Comparison of ENCODE assay signal across 23 cellular contexts in the genomic region with DNA sequence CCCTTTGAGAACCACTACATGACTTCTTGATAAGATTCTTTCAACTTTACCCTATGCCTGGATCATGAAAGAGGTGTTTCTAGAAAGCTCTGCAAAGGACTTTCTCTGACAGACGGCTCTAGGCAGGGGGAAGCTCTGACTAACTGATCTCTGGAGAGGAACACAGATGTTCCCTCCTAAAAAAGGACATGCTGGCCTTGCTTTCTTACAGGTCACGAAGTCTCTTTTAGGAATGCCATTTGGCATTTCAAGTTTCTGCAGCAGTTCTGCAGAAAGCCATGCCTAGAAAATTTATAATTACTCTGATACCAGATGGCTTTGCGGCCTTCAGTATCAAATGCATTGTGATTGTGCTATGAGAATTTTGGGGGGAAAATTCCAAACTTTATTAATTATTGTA.
DNase-seq lines count a peak whose midpoint lies in the region; FAIRE-seq and TF ChIP-seq lines count a peak whose summit lies in the region.
"Had no signal": no experiment of that assay in that cellular context is flagged by ENCODE, and none has a peak within 500 bp of the region (broad histone marks: within the 10 kb centered on the region; RNA-seq: fewer than 3 reads in every experiment).

No MANE protein-coding gene starts in this region.

- H3K27me3 ChIP-seq in ascending aorta (no peaks in the 10 kb centered on the region), esophagus muscularis mucosa (no peaks in the 10 kb centered on the region), prostate gland (replicated peaks; ENCODE audit: insufficient read depth) (no peaks in the 10 kb centered on the region), testis (no peaks in the 10 kb centered on the region), small intestine (ENCODE audit: control insufficient read depth in 2 of 2, insufficient read depth in 2 of 2, low read length in 2 of 2) (no peaks in the 10 kb centered on the region)
- H3K27me3 ChIP-seq: SJCRH30 had no signal

- FAIRE-seq in small intestine (lab: Jason Lieb, UNC) (no peak), HTR-8/SVneo (lab: Jason Lieb, UNC) (no peak)
- FAIRE-seq: GM12891 had no signal

- peaks cover 21 to 58% of the 10 kb centered on the region in 2 donors for H3K4me1 ChIP-seq in ascending aorta
- peaks cover 46 to 78% (median 70%) of the 10 kb centered on the region in 4 donors for H3K4me1 ChIP-seq in esophagus muscularis mucosa
- H3K4me1 ChIP-seq in prostate gland (replicated peaks): peaks cover 2% of the 10 kb centered on the region
- H3K4me1 ChIP-seq in testis: peaks cover 24% of the 10 kb centered on the region
- H3K4me1 ChIP-seq in small intestine (ENCODE audit: control insufficient read depth in 2 of 2, insufficient read depth in 1 of 2, low read depth in 1 of 2, low read length in 1 of 2): no peaks in the 10 kb centered on the region
- H3K4me1 ChIP-seq: Caco-2, HAP-1, SJCRH30 had no signal

- H3K27ac ChIP-seq in ascending aorta (peak overlapping the region; percentile 58 to 68), esophagus muscularis mucosa (replicated peaks in 1 of 4) (peak overlapping the region; percentile 68 to 78 (median 72)), prostate gland (peak overlapping the region; percentile 13 to 45), testis (peak overlapping the region; percentile 32 to 61), small intestine (ENCODE audit: low read depth in 1 of 2, low read length in 1 of 2) (no peak overlapping the region)
- H3K27ac ChIP-seq: SJCRH30 had no signal

- H3K4me3 ChIP-seq in ascending aorta (no peak overlapping the region), esophagus muscularis mucosa (no peak overlapping the region), prostate gland (no peak overlapping the region), testis (no peak overlapping the region), small intestine (ENCODE audit: low read depth in 1 of 2, low read length in 2 of 2) (no peak overlapping the region)
- H3K4me3 ChIP-seq: HAP-1, SJCRH30 had no signal

- WGBS in esophagus muscularis mucosa: 49% methylated on average over 3 of the region's 3 CpGs
- 69% methylated on average over 3 of the region's 3 CpGs for WGBS in prostate gland
- 45 to 55% methylated on average over 3 of the region's 3 CpGs for WGBS in testis, 2 donors
- 68 to 93% (median 84%) methylated on average over 3 of the region's 3 CpGs for WGBS in small intestine, 3 donors

- no peak for TF ChIP-seq EP300 in esophagus muscularis mucosa (IDR thresholded peaks at IDR 0.05)

- DNase-seq in ascending aorta (ENCODE audit: low spot score in 2 of 2) (no peak), esophagus muscularis mucosa (ENCODE audit: extremely low spot score) (no peak), prostate gland (ENCODE audit: low spot score) (no peak), testis (peak; percentile 26), T-helper 2 cell (no peak), globus pallidus (ENCODE audit: low spot score) (no peak), small intestine (no peak), HTR-8/SVneo (ENCODE audit: insufficient read length, low spot score) (no peak)
- DNase-seq: C1 segment of cervical spinal cord; Caco-2; CD8-positive, alpha-beta T cell; DMS79 treated with DMSO at 0.1 percent for 48 hours; GF-D8; GOT3; HFFc6; KBM-7; NCI-H2029 treated with DMSO at 0.1 percent for 48 hours; NCI-H524; NCI-H748 treated with DMSO at 0.1 percent for 48 hours; PC-3; SJCRH30 had no signal

- TF ChIP-seq POLR2A in esophagus muscularis mucosa (IDR thresholded peaks at IDR 0.05; ENCODE audit: low read depth) (no peak), prostate gland (IDR thresholded peaks at IDR 0.05) (no peak), testis (IDR thresholded peaks at IDR 0.05) (no peak)

- H3K9me3 ChIP-seq in ascending aorta: no peaks in the 10 kb centered on the region
- no peaks in the 10 kb centered on the region for H3K9me3 ChIP-seq in esophagus muscularis mucosa
- H3K9me3 ChIP-seq in prostate gland: no peaks in the 10 kb centered on the region
- no peaks in the 10 kb centered on the region for H3K9me3 ChIP-seq in testis
- H3K9me3 ChIP-seq in small intestine (ENCODE audit: control insufficient read depth, low read depth): no peaks in the 10 kb centered on the region
- H3K9me3 ChIP-seq: Caco-2, HAP-1, SJCRH30 had no signal

- TF ChIP-seq CTCF in ascending aorta (IDR thresholded peaks at IDR 0.05) (no peak), esophagus muscularis mucosa (IDR thresholded peaks at IDR 0.05) (no peak), prostate gland (IDR thresholded peaks at IDR 0.05) (no peak), testis (IDR thresholded peaks at IDR 0.05) (no peak)

- no peaks in the 10 kb centered on the region for H3K36me3 ChIP-seq in ascending aorta
- H3K36me3 ChIP-seq in esophagus muscularis mucosa: no peaks in the 10 kb centered on the region
- no peaks in the 10 kb centered on the region for H3K36me3 ChIP-seq in prostate gland
- H3K36me3 ChIP-seq in testis (ENCODE audit: low read depth, missing control alignments): no peaks in the 10 kb centered on the region
- no peaks in the 10 kb centered on the region for H3K36me3 ChIP-seq in small intestine (ENCODE audit: control insufficient read depth in 2 of 2, insufficient read depth in 2 of 2, low read length in 2 of 2)
- H3K36me3 ChIP-seq: HAP-1, SJCRH30 had no signal

- intact Hi-C loops in ascending aorta (cut with DNase I): no loop called here
- intact Hi-C loops in esophagus muscularis mucosa (cut with DNase I): no loop called here
- intact Hi-C loops in prostate gland (cut with DNase I): no loop called here
- intact Hi-C loops in testis (cut with DNase I; ENCODE audit: low total_unique reads): no loop called here

Comparison
In these comparisons a context has a peak if more than half of its experiments do, and no peak if none do; other contexts are left out.
1. H3K27ac ChIP-seq: peak in ascending aorta (2 of 2), esophagus muscularis mucosa (4 of 4), prostate gland (2 of 2) and testis (2 of 2); none in small intestine (0 of 2).